In the genomic region with DNA sequence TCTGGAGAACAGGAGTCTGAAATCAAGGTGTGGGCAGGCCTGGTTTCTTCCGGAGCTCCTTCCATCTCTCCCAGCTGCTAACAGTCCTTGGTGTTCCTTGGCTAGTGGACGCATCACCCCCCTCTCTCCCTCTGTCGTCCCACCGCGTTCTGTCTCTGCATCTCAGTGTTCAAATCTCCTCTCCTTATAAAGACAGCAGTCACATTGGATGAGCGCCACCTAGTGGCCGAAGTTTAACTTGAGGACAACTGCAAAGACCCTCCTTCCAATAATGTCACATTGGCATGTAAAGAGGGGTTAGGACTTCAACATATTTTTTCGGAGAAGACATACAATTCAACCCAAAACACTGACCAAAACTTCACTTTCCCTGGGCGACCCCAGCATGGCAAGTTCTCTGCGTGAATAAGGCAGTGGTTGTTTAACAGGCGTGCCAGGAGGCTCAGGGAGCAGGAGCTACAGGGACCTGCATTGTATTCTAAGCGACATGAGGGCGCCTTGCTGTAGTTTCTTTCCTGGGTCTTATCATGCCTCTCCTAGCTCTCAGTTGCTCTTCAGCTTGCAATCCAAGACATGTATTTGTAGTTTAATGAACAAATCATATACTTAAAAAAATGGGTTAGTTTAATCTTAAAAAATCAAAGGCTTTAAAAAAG, we compare ENCODE assay signal across 1 cellular context.
TF ChIP-seq lines count a peak whose summit lies in the region.

No MANE protein-coding gene starts in this region.

TF ChIP-seq in WTC11, 78 proteins besides CTCF, POLR2A, EP300 and RAD21 (continued from another document):
- TF ChIP-seq, protein P1, sequence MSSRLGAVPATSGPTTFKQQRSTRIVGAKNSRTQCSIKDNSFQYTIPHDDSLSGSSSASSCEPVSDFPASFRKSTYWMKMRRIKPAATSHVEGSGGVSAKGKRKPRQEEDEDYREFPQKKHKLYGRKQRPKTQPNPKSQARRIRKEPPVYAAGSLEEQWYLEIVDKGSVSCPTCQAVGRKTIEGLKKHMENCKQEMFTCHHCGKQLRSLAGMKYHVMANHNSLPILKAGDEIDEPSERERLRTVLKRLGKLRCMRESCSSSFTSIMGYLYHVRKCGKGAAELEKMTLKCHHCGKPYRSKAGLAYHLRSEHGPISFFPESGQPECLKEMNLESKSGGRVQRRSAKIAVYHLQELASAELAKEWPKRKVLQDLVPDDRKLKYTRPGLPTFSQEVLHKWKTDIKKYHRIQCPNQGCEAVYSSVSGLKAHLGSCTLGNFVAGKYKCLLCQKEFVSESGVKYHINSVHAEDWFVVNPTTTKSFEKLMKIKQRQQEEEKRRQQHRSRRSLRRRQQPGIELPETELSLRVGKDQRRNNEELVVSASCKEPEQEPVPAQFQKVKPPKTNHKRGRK (CRISPR knock-in tag; IDR thresholded peaks at IDR 0.05; ENCODE audit: borderline replicate concordance) = no peak
